14 cellular contexts compared by ENCODE assay signal in the genomic region with DNA sequence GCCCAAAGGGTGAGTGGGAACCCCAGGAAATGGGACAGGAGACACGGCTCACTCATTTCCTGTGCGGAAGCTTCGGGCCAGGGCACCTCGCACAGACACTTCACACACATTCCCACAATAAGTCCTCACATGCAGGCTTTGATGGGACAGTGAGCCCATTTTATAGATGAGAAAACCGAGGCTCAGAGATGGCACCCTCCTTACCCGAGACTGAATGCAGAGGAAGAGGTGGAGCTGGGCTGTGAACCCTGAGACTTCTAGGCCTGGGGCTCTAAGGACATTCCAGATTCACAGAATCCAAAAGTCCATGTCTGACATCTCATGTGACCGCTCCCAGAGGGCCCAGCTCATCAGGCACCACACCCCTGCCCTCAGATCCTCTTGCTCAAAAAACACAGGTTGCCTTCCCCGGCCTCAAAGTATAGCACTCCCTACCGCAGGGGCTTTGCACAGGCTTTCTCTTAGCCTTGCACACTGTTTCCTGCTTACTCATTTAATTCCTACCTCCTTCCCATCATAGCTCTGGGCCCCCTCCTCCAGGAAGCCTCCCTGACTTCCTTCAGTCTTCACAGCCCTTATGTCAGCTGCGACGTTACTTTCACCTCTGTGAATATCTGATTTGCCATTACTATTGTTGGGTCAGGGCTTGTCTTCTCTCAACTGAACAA.
"Had no signal": no experiment of that assay in that cellular context is flagged by ENCODE, and none has a peak within 500 bp of the region (broad histone marks: within the 10 kb centered on the region; RNA-seq: fewer than 3 reads in every experiment).

No MANE protein-coding gene starts in this region.

- H3K27ac ChIP-seq: epithelial cell of prostate, gastroesophageal sphincter, pancreas, testis had no signal

- H3K27me3 ChIP-seq: gastroesophageal sphincter, pancreas, testis had no signal

- H3K36me3 ChIP-seq: gastroesophageal sphincter, pancreas had no signal

- ATAC-seq: activated CD8-positive, alpha-beta memory T cell treated with anti-CD3 and anti-CD28 coated beads, Interleukin-2, amount 10 ng/mL, durations not matched to agents 7 days and 5 days; gastroesophageal sphincter; pancreas had no signal

- H3K9me3 Mint-ChIP-seq: activated T-cell treated with anti-CD3 and anti-CD28 coated beads, Interleukin-2, amount 50 U/mL, for 4 hours; stimulated activated naive CD8-positive, alpha-beta T cell treated with anti-CD3 and anti-CD28 coated beads, Interleukin-15, amount 100 ng/mL, for 72 hours had no signal

- H3K4me3 ChIP-seq: gastroesophageal sphincter, pancreas, testis had no signal

- H3K27ac Mint-ChIP-seq: activated CD8-positive, alpha-beta memory T cell treated with anti-CD3 and anti-CD28 coated beads, Interleukin-2, amount 10 ng/mL, durations not matched to agents 7 days and 5 days had no signal

- H3K27me3 Mint-ChIP-seq: stimulated activated naive CD8-positive, alpha-beta T cell treated with anti-CD3 and anti-CD28 coated beads, Interleukin-15, amount 100 ng/mL, for 72 hours had no signal

- H3K9me3 ChIP-seq: gastroesophageal sphincter, pancreas, testis had no signal

- H3K4me1 ChIP-seq: pancreas, testis had no signal

- DNase-seq: activated CD4-positive, alpha-beta T cell treated with anti-CD3 and anti-CD28 coated beads, Interleukin-2, amount 50 U/mL, for 1 hour; activated CD4-positive, CD25-positive, alpha-beta regulatory T cell; activated CD8-positive, alpha-beta memory T cell treated with anti-CD3 and anti-CD28 coated beads, Interleukin-2, amount 10 ng/mL, durations not matched to agents 7 days and 5 days; activated T-cell treated with anti-CD3 and anti-CD28 coated beads, Interleukin-2, amount 50 U/mL, for 4 hours; central memory CD4-positive, alpha-beta T cell; cortex of kidney; effector memory CD4-positive, alpha-beta T cell; pancreas; stimulated activated naive CD8-positive, alpha-beta T cell treated with anti-CD3 and anti-CD28 coated beads, Interleukin-15, amount 100 ng/mL, for 72 hours; testis had no signal

- H3K4me3 Mint-ChIP-seq: activated CD8-positive, alpha-beta memory T cell treated with anti-CD3 and anti-CD28 coated beads, Interleukin-2, amount 10 ng/mL, durations not matched to agents 7 days and 5 days; activated T-cell treated with anti-CD3 and anti-CD28 coated beads, Interleukin-2, amount 50 U/mL, for 4 hours; neural crest cell; T-helper 1 cell treated with Interleukin-12 subunit alpha and Interleukin-12 subunit beta and Interleukin-4 antibody, amounts not matched to agents 30 μg/mL and 1 μg/mL, for 36 hours had no signal
